In the genomic region with DNA sequence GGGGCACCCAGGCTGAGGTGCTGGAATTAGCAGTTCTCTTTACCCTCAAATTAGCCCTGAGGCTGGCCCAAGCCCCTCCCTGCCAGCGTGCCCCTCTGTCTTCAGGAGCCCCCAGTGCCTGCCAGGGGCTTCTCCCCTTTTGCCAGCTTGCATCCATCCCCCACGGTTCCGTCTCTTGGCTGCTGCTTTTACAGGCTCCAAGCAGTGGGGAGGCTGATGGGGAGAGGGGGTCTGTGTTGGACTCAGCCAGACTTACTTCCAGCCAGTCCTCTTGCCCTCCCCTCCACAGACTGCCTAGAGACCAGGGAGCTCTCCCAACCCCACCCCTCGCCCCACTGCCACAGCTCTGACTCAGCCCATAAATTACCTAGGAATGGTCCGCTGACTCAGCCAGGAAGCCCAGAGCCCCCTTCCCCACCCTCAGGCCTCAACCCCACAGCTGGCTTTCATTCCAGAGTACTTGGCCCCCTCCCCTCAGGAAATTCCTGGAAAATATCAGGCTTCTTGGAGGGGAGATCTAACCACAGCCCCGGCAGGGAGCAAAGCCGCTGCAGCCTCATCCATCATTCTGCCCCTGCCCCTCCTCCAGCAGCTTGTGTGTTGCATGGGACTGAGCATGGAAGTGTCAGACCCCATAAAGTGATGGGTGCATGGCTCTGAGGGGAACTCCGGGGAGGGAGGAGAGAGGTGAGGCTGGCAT, we compare ENCODE assay signal across 10 cellular contexts.
DNase-seq lines count a peak whose midpoint lies in the region; ATAC-seq and TF ChIP-seq lines count a peak whose summit lies in the region.
"Had no signal": no experiment of that assay in that cellular context is flagged by ENCODE, and none has a peak within 500 bp of the region (broad histone marks: within the 10 kb centered on the region; RNA-seq: fewer than 3 reads in every experiment).

No MANE protein-coding gene starts in this region.

- in situ Hi-C loops in GM13976 (cut with MboI; ENCODE audit: low sequenced_read_pairs, unreplicated experiment) = no loop called here

- no peaks in the 10 kb centered on the region for H3K27me3 ChIP-seq in cardiac muscle cell
- no peaks in the 10 kb centered on the region for H3K27me3 ChIP-seq in vagina

- no peak overlapping the region for H3K4me3 Mint-ChIP-seq in WTC11
- H3K4me3 Mint-ChIP-seq: immature natural killer cell had no signal

- POLR2A ChIA-PET in WTC11 (lab: Charles Lee) = interaction anchor here (0.6 to 1.0 kb wide), 4 partner anchors 59 to 149 kb away, joined by 3 to 8 read pairs (median 3); no protein-coding TSS in a partner anchor

- H3K27ac ChIP-seq in cardiac muscle cell = no peak overlapping the region
- H3K27ac ChIP-seq in vagina = peak overlapping the region; percentile 82
- H3K27ac ChIP-seq: BLaER1 had no signal

- H3K36me3 Mint-ChIP-seq in WTC11 = no peaks in the 10 kb centered on the region
- H3K36me3 Mint-ChIP-seq: immature natural killer cell had no signal

- no peak overlapping the region for H3K27ac Mint-ChIP-seq in WTC11
- H3K27ac Mint-ChIP-seq: immature natural killer cell had no signal

- H3K9me3 ChIP-seq in cardiac muscle cell (ENCODE audit: low read depth) (no peaks in the 10 kb centered on the region), vagina (no peaks in the 10 kb centered on the region)
- H3K9me3 ChIP-seq: BLaER1 had no signal

- CTCF ChIA-PET in WTC11 (lab: Charles Lee) = interaction anchor here (0.5 to 2.8 kb wide), 4 partner anchors 10 to 214 kb away, joined by 3 to 9 read pairs (median 3); no protein-coding TSS in a partner anchor

- no peaks in the 10 kb centered on the region for H3K36me3 ChIP-seq in cardiac muscle cell
- no peaks in the 10 kb centered on the region for H3K36me3 ChIP-seq in vagina
- H3K36me3 ChIP-seq: BLaER1 had no signal

- H3K4me3 ChIP-seq in cardiac muscle cell = no peak overlapping the region
- H3K4me3 ChIP-seq in vagina = no peak overlapping the region
- H3K4me3 ChIP-seq: BLaER1 had no signal

- intact Hi-C loops in cardiac septum (cut with DNase I) (no loop called here), vagina (cut with DNase I) (no loop called here)

- TF ChIP-seq POLR2A in vagina (IDR thresholded peaks at IDR 0.05) = no peak

- no peaks in the 10 kb centered on the region for H3K9me3 Mint-ChIP-seq in WTC11
- H3K9me3 Mint-ChIP-seq: immature natural killer cell had no signal

- H3K4me1 Mint-ChIP-seq in WTC11 = peaks cover 20% of the 10 kb centered on the region

- peak; percentile 76 for ATAC-seq in WTC11

- TF ChIP-seq CTCF in cardiac muscle cell (IDR thresholded peaks at IDR 0.05; ENCODE audit: low read depth, low read length) (no peak), WTC11 (IDR thresholded peaks at IDR 0.05) (no peak), vagina (IDR thresholded peaks at IDR 0.05) (no peak), GM13976 (IDR thresholded peaks at IDR 0.05; ENCODE audit: borderline replicate concordance, control extremely low read depth, extremely low read depth, insufficient read depth, missing control alignments) (no peak)

- H3K27me3 Mint-ChIP-seq in WTC11 (ENCODE audit: low read depth) = no peaks in the 10 kb centered on the region

- peaks cover 13% of the 10 kb centered on the region for H3K4me1 ChIP-seq in cardiac muscle cell (ENCODE audit: low read depth)
- H3K4me1 ChIP-seq in vagina = peaks cover 67% of the 10 kb centered on the region

- peak; percentile 48 to 95 for DNase-seq in cardiac muscle cell (ENCODE audit: low read depth in 1 of 2, low spot score in 1 of 2)
- DNase-seq in cardiac septum (ENCODE audit: low spot score) = no peak
- peak; percentile 50 for DNase-seq in WTC11 (ENCODE audit: low spot score)
- DNase-seq in iris pigment epithelial cell (ENCODE audit: low read depth) = peak; percentile 79
- DNase-seq in vagina (ENCODE audit: extremely low spot score in 2 of 2) = no peak
- no peak for DNase-seq in COR-L47 (lab: John Stamatoyannopoulos, UW)
- DNase-seq in GM13976 (ENCODE audit: low spot score) = no peak
- DNase-seq in NCI-H2107 (lab: John Stamatoyannopoulos, UW) = no peak
- DNase-seq: immature natural killer cell had no signal

TF ChIP-seq in WTC11, 78 proteins besides CTCF, POLR2A, EP300 and RAD21:
- TF ChIP-seq NFYB (CRISPR knock-in tag; conservative IDR thresholded peaks at IDR 0.05; ENCODE audit: low read depth) (no peak), USF1 (CRISPR knock-in tag; IDR thresholded peaks at IDR 0.05) (no peak), NR3C1 (CRISPR knock-in tag; conservative IDR thresholded peaks at IDR 0.05; ENCODE audit: low read depth) (no peak), NR2C2 (CRISPR knock-in tag; IDR thresholded peaks at IDR 0.05) (no peak), JAZF1 (CRISPR knock-in tag; IDR thresholded peaks at IDR 0.05) (no peak), KAT7 (CRISPR knock-in tag; IDR thresholded peaks at IDR 0.05; ENCODE audit: borderline replicate concordance) (no peak), E2F4 (CRISPR knock-in tag; IDR thresholded peaks at IDR 0.05; ENCODE audit: borderline replicate concordance, low read depth) (no peak), ZMAT4 (CRISPR knock-in tag; IDR thresholded peaks at IDR 0.05) (no peak), ETV6 (CRISPR knock-in tag; IDR thresholded peaks at IDR 0.05) (no peak), ZNF219 (CRISPR knock-in tag; IDR thresholded peaks at IDR 0.05; ENCODE audit: borderline replicate concordance) (no peak)
- TF ChIP-seq, protein P1, sequence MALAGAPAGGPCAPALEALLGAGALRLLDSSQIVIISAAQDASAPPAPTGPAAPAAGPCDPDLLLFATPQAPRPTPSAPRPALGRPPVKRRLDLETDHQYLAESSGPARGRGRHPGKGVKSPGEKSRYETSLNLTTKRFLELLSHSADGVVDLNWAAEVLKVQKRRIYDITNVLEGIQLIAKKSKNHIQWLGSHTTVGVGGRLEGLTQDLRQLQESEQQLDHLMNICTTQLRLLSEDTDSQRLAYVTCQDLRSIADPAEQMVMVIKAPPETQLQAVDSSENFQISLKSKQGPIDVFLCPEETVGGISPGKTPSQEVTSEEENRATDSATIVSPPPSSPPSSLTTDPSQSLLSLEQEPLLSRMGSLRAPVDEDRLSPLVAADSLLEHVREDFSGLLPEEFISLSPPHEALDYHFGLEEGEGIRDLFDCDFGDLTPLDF (CRISPR knock-in tag; IDR thresholded peaks at IDR 0.05) = no peak

Comparison
In these comparisons a context has a peak if more than half of its experiments do, and no peak if none do; other contexts are left out.
1. DNase-seq: peak in cardiac muscle cell (2 of 2), WTC11 (single experiment) and iris pigment epithelial cell (single experiment); none in cardiac septum (single experiment), vagina (0 of 2), COR-L47 (single experiment), GM13976 (single experiment) and NCI-H2107 (single experiment).